ENCODE assay signal across 28 cellular contexts in the genomic region with DNA sequence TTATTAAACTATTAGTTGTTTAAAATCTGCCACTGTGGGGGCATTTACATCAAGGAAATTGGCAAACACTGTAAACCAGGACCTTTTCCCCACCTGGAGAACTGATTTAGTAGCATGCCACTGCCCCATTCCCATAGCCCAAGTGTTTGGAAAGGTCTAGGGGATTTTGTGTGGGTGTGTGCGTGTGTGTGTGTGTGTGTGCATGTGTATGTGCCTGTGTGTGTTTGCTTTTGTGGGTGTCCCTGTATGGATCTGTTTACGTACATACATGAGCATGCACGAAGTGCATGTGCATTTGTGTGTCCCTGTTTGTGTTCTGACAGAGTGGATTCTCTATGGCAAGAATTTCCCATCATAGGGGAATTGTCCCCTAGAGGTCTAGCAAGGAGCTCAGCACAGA.
"Had no signal": no experiment of that assay in that cellular context is flagged by ENCODE, and none has a peak within 500 bp of the region (broad histone marks: within the 10 kb centered on the region; RNA-seq: fewer than 3 reads in every experiment).

No MANE protein-coding gene starts in this region.

- ATAC-seq: effector memory CD8-positive, alpha-beta T cell; esophagus mucosa; foreskin keratinocyte; gastrocnemius medialis; gastroesophageal sphincter; heart left ventricle; heart right ventricle had no signal

- H3K9me3 Mint-ChIP-seq: dendritic cell treated with granulocyte-macrophage colony-stimulating factor and Interleukin-4, amounts not matched to agents 40 ng/mL and 50 ng/mL, for 4 days; effector memory CD8-positive, alpha-beta T cell had no signal

- H3K4me1 ChIP-seq: colonic mucosa, foreskin keratinocyte had no signal

- DNase-seq: colonic mucosa; cortex of kidney; dermis blood vessel endothelial cell; effector CD4-positive, alpha-beta T cell; effector CD8-positive, alpha-beta T cell; effector memory CD4-positive, alpha-beta T cell; effector memory CD8-positive, alpha-beta T cell; erythroblast; esophagus squamous epithelium; foreskin fibroblast; foreskin keratinocyte; foreskin melanocyte; gastrocnemius medialis; glutamatergic neuron; heart left ventricle; heart right ventricle had no signal

- H3K9me3 ChIP-seq: colonic mucosa, esophagus muscularis mucosa, esophagus squamous epithelium, gastrocnemius medialis, gastroesophageal sphincter, heart left ventricle, heart right ventricle had no signal

- H3K4me3 ChIP-seq: colonic mucosa, coronary artery, dorsolateral prefrontal cortex, esophagus muscularis mucosa, esophagus squamous epithelium, gastrocnemius medialis, gastroesophageal sphincter, heart left ventricle, heart right ventricle had no signal

- FAIRE-seq: colon, endometrium, endothelial cell of umbilical vein, frontal cortex had no signal

- H3K27ac ChIP-seq: colonic mucosa, coronary artery, dorsolateral prefrontal cortex, epithelial cell of prostate, esophagus muscularis mucosa, esophagus squamous epithelium, foreskin keratinocyte, gastrocnemius medialis, gastroesophageal sphincter, heart left ventricle, heart right ventricle had no signal

- H3K27ac Mint-ChIP-seq: effector memory CD8-positive, alpha-beta T cell; endodermal cell had no signal

- H3K4me3 Mint-ChIP-seq: dendritic cell treated with granulocyte-macrophage colony-stimulating factor and Interleukin-4, amounts not matched to agents 40 ng/mL and 50 ng/mL, for 4 days; effector memory CD8-positive, alpha-beta T cell; endodermal cell had no signal

- H3K27me3 ChIP-seq: colonic mucosa, gastrocnemius medialis had no signal

- H3K36me3 ChIP-seq: colonic mucosa, esophagus muscularis mucosa, esophagus squamous epithelium, gastrocnemius medialis, gastroesophageal sphincter, heart left ventricle, heart right ventricle had no signal
